In the genomic region with DNA sequence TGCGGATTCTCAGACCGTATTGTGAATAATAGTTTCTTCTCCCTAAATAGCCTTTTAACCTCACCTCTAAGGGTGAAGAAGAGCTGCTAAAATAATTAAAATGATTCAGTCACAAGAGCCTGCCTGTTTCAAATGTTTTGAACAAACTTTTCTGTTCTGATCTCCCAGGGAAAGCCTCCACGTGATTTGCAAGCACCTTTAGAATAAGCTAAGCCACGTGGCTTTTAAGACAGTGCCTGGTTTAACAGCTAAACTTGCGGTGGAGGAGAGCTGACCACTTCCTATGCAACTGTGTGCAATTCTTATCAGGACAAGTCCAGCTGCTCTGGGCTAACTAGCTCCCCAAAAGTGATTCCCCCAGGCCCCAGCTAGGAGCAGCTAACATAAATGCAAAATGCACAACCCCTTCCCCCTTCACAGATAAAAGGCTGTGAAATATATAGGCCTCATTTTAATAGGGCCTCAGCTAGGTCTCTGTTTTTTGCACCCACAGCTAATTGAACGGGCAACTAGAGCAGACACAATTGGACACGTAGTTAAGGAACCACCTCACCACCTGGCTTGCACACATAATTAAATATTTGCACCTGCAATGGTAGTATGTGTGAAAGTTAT, we compare ENCODE assay signal across 8 cellular contexts.
DNase-seq lines count a peak whose midpoint lies in the region; ATAC-seq lines count a peak whose summit lies in the region.

No MANE protein-coding gene starts in this region.

- DNase-seq in AML-193 (lab: John Stamatoyannopoulos, UW) = peak; percentile 89 to 93
- peak; percentile 69 for DNase-seq in UCSD-AML1 (lab: John Stamatoyannopoulos, UW; ENCODE audit: unreplicated experiment)
- DNase-seq in T-helper 9 cell = no peak
- DNase-seq in activated CD8-positive, alpha-beta memory T cell treated with anti-CD3 and anti-CD28 coated beads, Interleukin-2, amount 50 U/mL, for 48 hours = no peak
- DNase-seq in ACHN = no peak

- ATAC-seq in GM19372 (IDR thresholded peaks at IDR 0.05; ENCODE audit: low read depth, unreplicated experiment) = peak; percentile 99
- ATAC-seq in HG03442 (IDR thresholded peaks at IDR 0.05; ENCODE audit: unreplicated experiment) = peak; percentile 67
- no peak for ATAC-seq in activated CD4-positive, CD25-positive, alpha-beta regulatory T cell treated with anti-CD3 and anti-CD28 coated beads, Interleukin-2, amount 50 U/mL, for 24 hours

- in situ Hi-C loops in ACHN (cut with HindIII; ENCODE audit: low pct_ligation_motif_present, low pct_unique_long_range_greater_than_20kb, low sequenced_read_pairs) = no loop called here

Comparison
In these comparisons a context has a peak if more than half of its experiments do, and no peak if none do; other contexts are left out.
1. DNase-seq: peak in AML-193 (2 of 2) and UCSD-AML1 (single experiment); none in T-helper 9 cell (single experiment), activated CD8-positive, alpha-beta memory T cell treated with anti-CD3 and anti-CD28 coated beads, Interleukin-2, amount 50 U/mL, for 48 hours (single experiment) and ACHN (single experiment).
2. ATAC-seq: peak in GM19372 (single experiment) and HG03442 (single experiment); none in activated CD4-positive, CD25-positive, alpha-beta regulatory T cell treated with anti-CD3 and anti-CD28 coated beads, Interleukin-2, amount 50 U/mL, for 24 hours (0 of 2).